In the genomic region with DNA sequence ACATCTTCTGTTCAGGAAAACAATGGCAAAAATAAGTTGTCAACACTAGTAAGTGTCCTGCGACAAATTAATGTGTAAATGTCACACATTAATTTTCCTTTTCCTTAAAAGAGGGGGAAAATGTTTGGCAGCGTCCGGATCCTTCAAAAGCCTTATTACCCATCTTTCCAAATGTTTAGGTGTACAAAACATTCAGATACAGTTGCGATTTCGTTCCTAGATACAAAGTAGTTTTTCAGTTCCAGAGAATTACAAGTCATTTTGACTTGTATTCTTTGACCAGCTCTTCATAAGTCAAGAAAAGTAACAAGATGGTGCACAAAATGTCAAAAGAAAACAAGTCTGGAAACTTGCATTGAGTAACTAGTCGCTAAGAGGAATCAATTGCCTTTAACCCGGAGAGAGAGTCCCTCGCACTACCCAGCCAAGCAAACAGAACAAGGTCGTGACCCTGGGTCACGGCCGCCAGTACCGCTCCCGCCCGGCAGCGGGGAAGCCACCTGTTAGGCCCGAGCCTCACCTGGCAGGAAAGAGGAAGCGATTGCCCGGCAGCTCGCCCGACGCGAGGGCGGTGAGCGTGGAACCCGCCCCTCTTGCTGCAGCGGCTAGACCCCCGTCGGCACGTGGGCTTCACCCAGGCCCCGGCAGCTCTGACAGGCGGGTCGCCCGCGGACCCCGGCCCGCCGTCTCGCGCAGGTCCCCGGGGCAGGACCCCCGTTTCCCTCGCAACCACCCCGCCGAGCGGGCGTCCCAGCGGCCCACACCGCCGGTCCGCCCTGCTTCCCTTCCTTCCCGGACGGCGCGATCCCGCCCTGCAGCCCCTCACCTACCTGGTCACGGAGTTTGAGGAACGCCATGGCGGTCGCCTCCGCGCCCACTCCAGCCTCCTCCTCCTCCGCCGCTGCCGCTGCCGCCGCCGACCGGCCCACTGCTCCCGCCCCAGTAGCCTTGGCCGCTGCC, we compare ENCODE assay signal across 8 cellular contexts.
DNase-seq lines count a peak whose midpoint lies in the region.

No MANE protein-coding gene starts in this region.

- H2BK15ac ChIP-seq in mesendoderm (replicated peaks; ENCODE audit: low read depth) = no peak overlapping the region

- DNase-seq in DMS 273 (lab: John Stamatoyannopoulos, UW; ENCODE audit: unreplicated experiment) (peak; percentile 55), DMS 273 treated with DMSO at 0.1 percent for 48 hours (lab: John Stamatoyannopoulos, UW) (no peak), HCEC 1CT (peak; percentile 3), MG63 (peak; percentile 10), mesendoderm (peak; percentile 77)
- DNase-seq in activated CD4-positive, alpha-beta T cell treated with anti-CD3 and anti-CD28 coated beads for 4 hours = peak; percentile 54
- DNase-seq in stimulated activated CD8-positive, alpha-beta memory T cell treated with anti-CD3 and anti-CD28 coated beads, Interleukin-2, amount 100 ng/mL, for 1 hour (ENCODE audit: low read depth in 2 of 2) = peak; percentile 7 to 31

- H3K23ac ChIP-seq in mesendoderm (ENCODE audit: low read length) = no peak overlapping the region

- H3K4me1 ChIP-seq in duodenal mucosa (ENCODE audit: control insufficient read depth in 1 of 2, insufficient read depth in 2 of 2, low read length in 2 of 2) = peaks cover 7 to 15% of the 10 kb centered on the region in 2 donors
- no peaks in the 10 kb centered on the region for H3K4me1 ChIP-seq in mesendoderm (ENCODE audit: control insufficient read depth, low read depth, low read length)

- H4K5ac ChIP-seq in mesendoderm (ENCODE audit: low read length) = no peak overlapping the region

- H3K4me2 ChIP-seq in mesendoderm (ENCODE audit: low read length) = peak overlapping the region; percentile 49

- H3K4ac ChIP-seq in mesendoderm (ENCODE audit: low read depth, low read length) = no peak overlapping the region

- no peak overlapping the region for H2BK5ac ChIP-seq in mesendoderm (ENCODE audit: low read length)

- H2AK5ac ChIP-seq in mesendoderm (ENCODE audit: low read length) = no peak overlapping the region

- H3K36me3 ChIP-seq in MG63 (no peaks in the 10 kb centered on the region), duodenal mucosa (ENCODE audit: control insufficient read depth in 1 of 2, insufficient read depth in 2 of 2, low read length in 2 of 2) (no peaks in the 10 kb centered on the region), mesendoderm (ENCODE audit: control insufficient read depth, insufficient read depth, low read length) (no peaks in the 10 kb centered on the region)

- H2BK120ac ChIP-seq in mesendoderm (ENCODE audit: low read depth, low read length) = no peak overlapping the region

- H3K79me2 ChIP-seq in mesendoderm (ENCODE audit: control insufficient read depth, insufficient read depth, low read length) = peaks cover 27% of the 10 kb centered on the region

- no CpG with 5 or more reads among the region's 70 CpGs for WGBS in mesendoderm (ENCODE audit: extremely low coverage, insufficient coverage, low lambda C conversion rate)

- peak overlapping the region; percentile 69 for H3K4me3 ChIP-seq in MG63
- peak overlapping the region; percentile 70 to 80 for H3K4me3 ChIP-seq in duodenal mucosa (ENCODE audit: low read depth in 1 of 2, low read length in 2 of 2)
- H3K4me3 ChIP-seq in mesendoderm (ENCODE audit: low read length) = peak overlapping the region; percentile 70

- H3K27me3 ChIP-seq in MG63 = no peaks in the 10 kb centered on the region
- no peaks in the 10 kb centered on the region for H3K27me3 ChIP-seq in duodenal mucosa (ENCODE audit: control insufficient read depth in 1 of 2, insufficient read depth in 2 of 2, low read length in 2 of 2)
- no peaks in the 10 kb centered on the region for H3K27me3 ChIP-seq in mesendoderm (ENCODE audit: insufficient read depth, low read length, poor library complexity)

- peak overlapping the region; percentile 21 to 73 for H3K9ac ChIP-seq in duodenal mucosa (ENCODE audit: low read depth in 1 of 2, low read length in 2 of 2)
- peak overlapping the region; percentile 81 for H3K9ac ChIP-seq in mesendoderm (ENCODE audit: low read length)

- peak overlapping the region; percentile 73 for H3K27ac ChIP-seq in duodenal mucosa (ENCODE audit: low read depth, low read length)
- peak overlapping the region; percentile 97 for H3K27ac ChIP-seq in mesendoderm (ENCODE audit: low read depth, low read length)

- H3K79me1 ChIP-seq in mesendoderm (ENCODE audit: low read length) = peaks cover 9% of the 10 kb centered on the region

- H4K8ac ChIP-seq in mesendoderm (ENCODE audit: low read depth, low read length) = no peak overlapping the region

- H3K18ac ChIP-seq in mesendoderm (ENCODE audit: low read length) = peak overlapping the region; percentile 85

- H3K9me3 ChIP-seq in MG63 (no peaks in the 10 kb centered on the region), duodenal mucosa (ENCODE audit: control insufficient read depth in 1 of 2, low read length in 2 of 2) (no peaks in the 10 kb centered on the region)

- H3K56ac ChIP-seq in mesendoderm (ENCODE audit: low read length) = peak overlapping the region; percentile 94
